In the genomic region with DNA sequence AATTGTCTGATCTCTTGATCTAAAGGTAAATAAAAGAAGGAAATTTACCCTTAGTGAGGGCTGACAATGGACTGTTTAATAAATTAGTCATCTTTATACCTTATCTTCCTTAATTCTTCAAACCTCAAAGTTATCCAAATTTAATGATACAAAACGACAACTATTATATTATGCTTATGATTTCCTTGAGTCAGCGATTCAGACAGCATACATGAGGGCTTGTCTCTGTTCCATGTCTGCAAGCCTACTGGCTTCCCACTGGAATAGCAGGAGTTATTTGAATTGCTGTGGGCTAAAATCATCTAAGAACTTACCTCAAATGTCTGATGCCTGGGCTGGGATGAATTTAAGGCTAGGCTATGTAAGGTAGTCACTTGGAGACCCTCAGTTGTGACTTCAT, we compare ENCODE assay signal across 21 cellular contexts.
DNase-seq lines count a peak whose midpoint lies in the region; ATAC-seq, FAIRE-seq and TF ChIP-seq lines count a peak whose summit lies in the region.
"Had no signal": no experiment of that assay in that cellular context is flagged by ENCODE, and none has a peak within 500 bp of the region (broad histone marks: within the 10 kb centered on the region; RNA-seq: fewer than 3 reads in every experiment).

No MANE protein-coding gene starts in this region.

- no peak for TF ChIP-seq POLR2A in HepG2 (IDR thresholded peaks at IDR 0.05; ENCODE audit: insufficient read depth in 1 of 2, low read depth in 2 of 2, low read length in 2 of 2)
- no peak for TF ChIP-seq POLR2A in right lobe of liver (IDR thresholded peaks at IDR 0.05)

- CTCF ChIA-PET in HepG2 (lab: Yijun Ruan, JAX; ENCODE audit: low intra/inter-chr PET ratio, low total read pairs): no interaction called here

- no peak overlapping the region for H2AFZ ChIP-seq in HepG2 (ENCODE audit: low read length)

- TF ChIP-seq EP300 in HepG2 (IDR thresholded peaks at IDR 0.05; ENCODE audit: low read depth in 2 of 2, low read length in 2 of 2): no peak
- TF ChIP-seq EP300 in HepG2 (CRISPR knock-in tag; IDR thresholded peaks at IDR 0.05; ENCODE audit: borderline replicate concordance): no peak

- H4K8ac ChIP-seq in mesendoderm (ENCODE audit: low read depth, low read length): no peak overlapping the region

- no peak overlapping the region for H3K23ac ChIP-seq in mesendoderm (ENCODE audit: low read length)

- BruUV-seq in HepG2 (replicated peaks; lab: Mats Ljungman, UMichigan): no TSS peak

- H3K27ac ChIP-seq in HepG2 (ENCODE audit: extremely low read length, insufficient read depth, low read length) (no peak overlapping the region), right lobe of liver (no peak overlapping the region), mesendoderm (ENCODE audit: low read depth, low read length) (no peak overlapping the region)
- H3K27ac ChIP-seq: 22Rv1; BLaER1 treated with 17β-estradiol and CSF1 and Interleukin-3, amounts not matched to agents 10 nM and 100 nM had no signal

- H2AK5ac ChIP-seq in mesendoderm (ENCODE audit: low read length): no peak overlapping the region

- H3K36me3 ChIP-seq in HepG2 (replicated peaks in 1 of 2; ENCODE audit: control insufficient read depth in 1 of 2, insufficient read depth in 2 of 2, low read length in 2 of 2) (no peaks in the 10 kb centered on the region), right lobe of liver (no peaks in the 10 kb centered on the region), mesendoderm (ENCODE audit: control insufficient read depth, insufficient read depth, low read length) (no peaks in the 10 kb centered on the region)
- H3K36me3 ChIP-seq: BE2C; BLaER1 treated with 17β-estradiol and CSF1 and Interleukin-3, amounts not matched to agents 10 nM and 100 nM; HAP-1 had no signal

- FAIRE-seq in HepG2 (lab: Jason Lieb, UNC): no peak
- FAIRE-seq: A204.1, D721Med, GM12892, H54 had no signal

- H3K4me2 ChIP-seq in HepG2 (ENCODE audit: low read depth, low read length) (no peak overlapping the region), mesendoderm (ENCODE audit: low read length) (no peak overlapping the region)
- H3K4me2 ChIP-seq: BLaER1 treated with 17β-estradiol and CSF1 and Interleukin-3, amounts not matched to agents 10 nM and 100 nM had no signal

- H3K79me2 ChIP-seq in HepG2 (ENCODE audit: insufficient read depth, low read length) (no peaks in the 10 kb centered on the region), mesendoderm (ENCODE audit: control insufficient read depth, insufficient read depth, low read length) (no peaks in the 10 kb centered on the region)

- no peak overlapping the region for H3K18ac ChIP-seq in mesendoderm (ENCODE audit: low read length)

- no peaks in the 10 kb centered on the region for H4K20me1 ChIP-seq in HepG2 (ENCODE audit: insufficient read depth, low read length)
- H4K20me1 ChIP-seq: BLaER1 treated with 17β-estradiol and CSF1 and Interleukin-3, amounts not matched to agents 10 nM and 100 nM had no signal

- no peaks in the 10 kb centered on the region; a peak in 1 of 5 replicates for H3K27me3 ChIP-seq in HepG2 (ENCODE audit: control insufficient read depth in 1 of 2, insufficient read depth in 2 of 2, low read length in 2 of 2)
- no peaks in the 10 kb centered on the region for H3K27me3 ChIP-seq in right lobe of liver
- no peaks in the 10 kb centered on the region for H3K27me3 ChIP-seq in mesendoderm (ENCODE audit: insufficient read depth, low read length, poor library complexity)
- H3K27me3 ChIP-seq: BE2C; BLaER1 treated with 17β-estradiol and CSF1 and Interleukin-3, amounts not matched to agents 10 nM and 100 nM had no signal

- H3K56ac ChIP-seq in mesendoderm (ENCODE audit: low read length): no peak overlapping the region

- no peak for ATAC-seq in HepG2
- no peak for ATAC-seq in right lobe of liver
- ATAC-seq in activated naive CD4-positive, alpha-beta T cell treated with anti-CD3 and anti-CD28 coated beads, Interleukin-2, amount 50 U/mL, for 72 hours: no peak

- H3K79me1 ChIP-seq in mesendoderm (ENCODE audit: low read length): no peaks in the 10 kb centered on the region

- H3K4me3 ChIP-seq in HepG2 (replicated peaks in 1 of 3; ENCODE audit: insufficient read depth in 1 of 3, low read depth in 2 of 3, low read length in 3 of 3) (no peak overlapping the region), right lobe of liver (no peak overlapping the region), mesendoderm (ENCODE audit: low read length) (no peak overlapping the region)
- H3K4me3 ChIP-seq: BLaER1 treated with 17β-estradiol and CSF1 and Interleukin-3, amounts not matched to agents 10 nM and 100 nM; HAP-1 had no signal

- TF ChIP-seq CTCF in HepG2 (CRISPR knock-in tag; IDR thresholded peaks at IDR 0.05): no peak
- TF ChIP-seq CTCF in right lobe of liver (IDR thresholded peaks at IDR 0.05): no peak

- no peak overlapping the region for H3K27ac Mint-ChIP-seq in activated naive CD4-positive, alpha-beta T cell treated with anti-CD3 and anti-CD28 coated beads, Interleukin-2, amount 50 U/mL, for 72 hours
- H3K27ac Mint-ChIP-seq: CD14-positive monocyte; CD4-positive, alpha-beta T cell; CD8-positive, alpha-beta memory T cell had no signal

- H2BK120ac ChIP-seq in mesendoderm (ENCODE audit: low read depth, low read length): no peak overlapping the region

- POLR2A ChIA-PET in HepG2 (lab: Yijun Ruan, JAX): no interaction called here

- no peak for TF ChIP-seq RAD21 in HepG2 (CRISPR knock-in tag; IDR thresholded peaks at IDR 0.05)

- H4K5ac ChIP-seq in mesendoderm (ENCODE audit: low read length): no peak overlapping the region

- H3K9ac ChIP-seq in HepG2 (ENCODE audit: insufficient read depth, low read depth, low read length) (no peak overlapping the region), mesendoderm (ENCODE audit: low read length) (no peak overlapping the region)
- H3K9ac ChIP-seq: BLaER1 treated with 17β-estradiol and CSF1 and Interleukin-3, amounts not matched to agents 10 nM and 100 nM had no signal

- peaks cover 4% of the 10 kb centered on the region in 2 donors for H3K9me3 Mint-ChIP-seq in activated naive CD4-positive, alpha-beta T cell treated with anti-CD3 and anti-CD28 coated beads, Interleukin-2, amount 50 U/mL, for 72 hours

- peaks cover 9% of the 10 kb centered on the region; the same call in 1 of the 2 replicates for H3K9me3 ChIP-seq in HepG2 (ENCODE audit: low read length)
- no peaks in the 10 kb centered on the region for H3K9me3 ChIP-seq in right lobe of liver
- H3K9me3 ChIP-seq: BE2C; BLaER1 treated with 17β-estradiol and CSF1 and Interleukin-3, amounts not matched to agents 10 nM and 100 nM; HAP-1 had no signal

- no peak overlapping the region for H3K4ac ChIP-seq in mesendoderm (ENCODE audit: low read depth, low read length)

- no peak overlapping the region for H2BK15ac ChIP-seq in mesendoderm (replicated peaks; ENCODE audit: low read depth)

- DNase-seq in HepG2 (ENCODE audit: low spot score) (no peak), right lobe of liver (no peak), SK-MEL-5 (ENCODE audit: low read depth, low spot score) (peak; percentile 6), mesendoderm (peak; percentile 2), DMS53 (lab: John Stamatoyannopoulos, UW) (no peak)
- DNase-seq in activated naive CD4-positive, alpha-beta T cell treated with anti-CD3 and anti-CD28 coated beads, Interleukin-2, amount 50 U/mL, for 72 hours (ENCODE audit: low spot score in 2 of 2): no peak
- DNase-seq: ACHN; AML-193; BE2C; CD4-positive, alpha-beta T cell; CD8-positive, alpha-beta memory T cell; DMS 273 treated with DMSO at 0.1 percent for 48 hours; DMS79 treated with DMSO at 0.1 percent for 48 hours had no signal

- H3K4me1 ChIP-seq in HepG2 (ENCODE audit: insufficient read depth, low read length) (no peaks in the 10 kb centered on the region), right lobe of liver (no peaks in the 10 kb centered on the region), mesendoderm (ENCODE audit: control insufficient read depth, low read depth, low read length) (no peaks in the 10 kb centered on the region)
- H3K4me1 ChIP-seq: BE2C, HAP-1 had no signal

- 47% methylated on average over 2 of the region's 2 CpGs for WGBS in HepG2 (ENCODE audit: low lambda C conversion rate)
- WGBS in right lobe of liver (ENCODE audit: insufficient coverage, low coverage, low lambda C conversion rate, missing lambda C conversion rate): 68% methylated on average over 2 of the region's 2 CpGs
- 100% methylated on average over 1 of the region's 2 CpGs for WGBS in mesendoderm (ENCODE audit: extremely low coverage, insufficient coverage, low lambda C conversion rate)

- intact Hi-C loops in HepG2 (cut with micrococcal nuclease; ENCODE audit: unreplicated experiment) (no loop called here), right lobe of liver (cut with DNase I) (no loop called here)

- in situ Hi-C loops in HepG2 (cut with HindIII; ENCODE audit: extremely low pct_ligation_motif_present, low pct_unique_long_range_greater_than_20kb) (no loop called here), SK-MEL-5 (cut with HindIII; ENCODE audit: low pct_unique_long_range_greater_than_20kb, low sequenced_read_pairs) (no loop called here)

- H3K36me3 Mint-ChIP-seq in activated naive CD4-positive, alpha-beta T cell treated with anti-CD3 and anti-CD28 coated beads, Interleukin-2, amount 50 U/mL, for 72 hours: no peaks in the 10 kb centered on the region
- H3K36me3 Mint-ChIP-seq: CD14-positive monocyte; CD8-positive, alpha-beta memory T cell had no signal

- H2BK5ac ChIP-seq in mesendoderm (ENCODE audit: low read length): no peak overlapping the region

TF ChIP-seq in HepG2, 621 proteins besides CTCF, POLR2A, EP300 and RAD21:
- TF ChIP-seq MAFF (IDR thresholded peaks at IDR 0.05; ENCODE audit: low read depth, low read length) (peak; percentile 38; the same call in 1 of the 2 replicates), ZFP36 (IDR thresholded peaks at IDR 0.05; ENCODE audit: borderline replicate concordance, low read depth, low read length, partially characterized antibody) (no peak), MAFK (conservative IDR thresholded peaks at IDR 0.05 in 1 of 2, IDR thresholded peaks at IDR 0.05 in 1 of 2; ENCODE audit: low read length in 2 of 2) (peak; percentile 57 to 71)

Comparison
In these comparisons a context has a peak if more than half of its experiments do, and no peak if none do; other contexts are left out.
1. DNase-seq: peak in SK-MEL-5 (single experiment) and mesendoderm (single experiment); none in HepG2 (single experiment), right lobe of liver (0 of 3), activated naive CD4-positive, alpha-beta T cell treated with anti-CD3 and anti-CD28 coated beads, Interleukin-2, amount 50 U/mL, for 72 hours (0 of 2) and DMS53 (single experiment).